ENCODE assay signal across 8 cellular contexts in genomic region chr3:38345879-38346583, GRCh38. TPM values are rescaled to one million over a fixed set of nuclear protein-coding genes. Genes with fewer than 3 reads are reported as not detected.
A peak's percentile ranks its signal among the peaks of the same experiment; 100 is the strongest.
DNase-seq lines count a peak whose midpoint lies in the region; ATAC-seq, FAIRE-seq and TF ChIP-seq lines count a peak whose summit lies in the region.

No MANE protein-coding gene starts in this region.

- H4K8ac ChIP-seq in H1 (ENCODE audit: extremely low read depth, insufficient read depth, low read length): no peak overlapping the region; the same call in 1 of the 2 replicates

- no peak overlapping the region for H2AK5ac ChIP-seq in H1 (ENCODE audit: low read depth, low read length)

- FAIRE-seq in H1 (lab: Jason Lieb, UNC): no peak

- no peak overlapping the region; the same call in 1 of the 2 replicates for H2BK15ac ChIP-seq in H1 (ENCODE audit: low read length)

- ATAC-seq in GM21390 (IDR thresholded peaks at IDR 0.05; ENCODE audit: unreplicated experiment): peak; percentile 27
- ATAC-seq in HG03039 (IDR thresholded peaks at IDR 0.05; ENCODE audit: unreplicated experiment): no peak
- ATAC-seq in HG02763 (IDR thresholded peaks at IDR 0.05; ENCODE audit: unreplicated experiment): no peak

- H3K27ac ChIP-seq in KMS-11: no peak overlapping the region
- H3K27ac ChIP-seq in H1 (ENCODE audit: low read depth, low read length): no peak overlapping the region
- H3K27ac ChIP-seq in parathyroid adenoma: peak overlapping the region; percentile 12

- CTCF ChIA-PET in H1 (lab: Charles Lee; ENCODE audit: partially characterized antibody): interaction anchor here (0.6 to 4.8 kb wide), 41 partner anchors 8 to 397 kb away, joined by 3 to 47 read pairs (median 4); partner anchors contain the start of genes EXOG and MYD88

- H2BK5ac ChIP-seq in H1 (ENCODE audit: low read depth, low read length): no peak overlapping the region

- no peak overlapping the region for H3K14ac ChIP-seq in H1 (ENCODE audit: insufficient read length)

- no peak overlapping the region for H2BK120ac ChIP-seq in H1 (replicated peaks; ENCODE audit: low read depth, low read length)

- H3K36me3 ChIP-seq in KMS-11 (ENCODE audit: insufficient read depth): no peaks in the 10 kb centered on the region
- H3K36me3 ChIP-seq in H1 (ENCODE audit: control insufficient read depth in 2 of 4, insufficient read depth in 4 of 4, low read length in 3 of 4): no peaks in the 10 kb centered on the region
- no peaks in the 10 kb centered on the region for H3K36me3 ChIP-seq in parathyroid adenoma (ENCODE audit: control insufficient read depth, insufficient read depth, low read length)

- no peak for TF ChIP-seq RAD21 in H1 (IDR thresholded peaks at IDR 0.05 in 1 of 2, conservative IDR thresholded peaks at IDR 0.05 in 1 of 2; ENCODE audit: low read depth in 2 of 2, low read length in 2 of 2)

- in situ Hi-C loops in GM13976 (cut with MboI; ENCODE audit: low sequenced_read_pairs, unreplicated experiment): no loop called here

- H4K20me1 ChIP-seq in KMS-11 (ENCODE audit: insufficient read depth) (no peaks in the 10 kb centered on the region), H1 (replicated peaks in 1 of 2; ENCODE audit: control insufficient read depth in 1 of 2, insufficient read depth in 2 of 2, low read length in 2 of 2) (no peaks in the 10 kb centered on the region)

- no peak overlapping the region; the same call in 1 of the 2 replicates for H3K18ac ChIP-seq in H1 (ENCODE audit: extremely low read depth, low read length)

- no peak overlapping the region for H2BK20ac ChIP-seq in H1 (ENCODE audit: low read length)

- TF ChIP-seq POLR2A in H1 (IDR thresholded peaks at IDR 0.05; ENCODE audit: control extremely low read depth in 1 of 2, low read depth in 2 of 2, low read length in 2 of 2): no peak

- no peaks in the 10 kb centered on the region for H3K79me2 ChIP-seq in KMS-11 (ENCODE audit: insufficient read depth, low read depth)
- no peaks in the 10 kb centered on the region for H3K79me2 ChIP-seq in H1 (ENCODE audit: control insufficient read depth in 1 of 2, insufficient read depth in 2 of 2, low read length in 2 of 2)
- H3K79me2 ChIP-seq in parathyroid adenoma: no peaks in the 10 kb centered on the region

- no peaks in the 10 kb centered on the region; the same call in 1 of the 2 replicates for H3K79me1 ChIP-seq in H1 (ENCODE audit: low read depth, low read length)

- no peak overlapping the region for H4K5ac ChIP-seq in H1 (ENCODE audit: insufficient read length, low read depth, low read length)

- H3K4ac ChIP-seq in H1 (replicated peaks; ENCODE audit: insufficient read length, low read depth, low read length): no peak overlapping the region

- H2BK12ac ChIP-seq in H1 (ENCODE audit: low read depth, low read length): 0 out of 2 replicates have a peak overlapping the region, but pooled peaks have one; percentile 13

- no peak overlapping the region for H3K56ac ChIP-seq in H1 (replicated peaks; ENCODE audit: insufficient read length, low read depth, low read length)

- H3K23me2 ChIP-seq in H1 (ENCODE audit: low read depth, low read length): peaks cover 3% of the 10 kb centered on the region; the same call in 1 of the 2 replicates

- no peak for DNase-seq in H1 (ENCODE audit: low read depth in 1 of 2, low spot score in 2 of 2)
- no peak for DNase-seq in GM13976 (ENCODE audit: low spot score)
- DNase-seq in NCI-H526 treated with DMSO at 0.1 percent for 48 hours (lab: John Stamatoyannopoulos, UW): no peak

- no peak overlapping the region for H4K91ac ChIP-seq in H1 (replicated peaks; ENCODE audit: insufficient read length, low read length)

- TF ChIP-seq CTCF in KMS-11 (conservative IDR thresholded peaks at IDR 0.05; ENCODE audit: low read depth, low read length) (no peak), H1 (IDR thresholded peaks at IDR 0.05; ENCODE audit: control extremely low read depth in 1 of 3, insufficient read depth in 1 of 3, low read depth in 1 of 3, low read length in 3 of 3) (no peak), parathyroid adenoma (IDR thresholded peaks at IDR 0.05) (no peak), GM13976 (IDR thresholded peaks at IDR 0.05; ENCODE audit: borderline replicate concordance, control extremely low read depth, extremely low read depth, insufficient read depth, missing control alignments) (no peak)

- POLR2A ChIA-PET in H1 (lab: Charles Lee; ENCODE audit: partially characterized antibody): interaction anchor here (0.8 to 2.5 kb wide), 3 partner anchors 107 to 182 kb away, joined by 3 to 10 read pairs (median 3); partner anchors contain the start of gene ACVR2B

- no peak for TF ChIP-seq EP300 in H1 (IDR thresholded peaks at IDR 0.05; ENCODE audit: borderline replicate concordance in 1 of 2, low read depth in 2 of 2, low read length in 2 of 2)

- H3K4me3 ChIP-seq in KMS-11 (IDR thresholded peaks at IDR 0.05; ENCODE audit: insufficient read depth, low read depth, low read length) (no peak overlapping the region), H1 (ENCODE audit: extremely low read depth in 1 of 4, insufficient read depth in 2 of 4, low read depth in 3 of 4, low read length in 4 of 4) (peak overlapping the region in 3 of 4 experiments; percentile 65 to 71 (median 65); a peak in 7 of 8 replicates), parathyroid adenoma (ENCODE audit: low read depth, low read length) (peak overlapping the region; percentile 57)

- no peak overlapping the region for H3K23ac ChIP-seq in H1 (ENCODE audit: insufficient read length)

- no peak overlapping the region for H3K4me2 ChIP-seq in KMS-11
- peak overlapping the region; percentile 65 to 88 for H3K4me2 ChIP-seq in H1 (ENCODE audit: insufficient read depth in 1 of 2, low read depth in 2 of 2, low read length in 2 of 2)
- peak overlapping the region; percentile 80 for H3K4me2 ChIP-seq in parathyroid adenoma (ENCODE audit: low read length)

- H3K27me3 ChIP-seq in KMS-11 (ENCODE audit: insufficient read depth, low read depth) (no peaks in the 10 kb centered on the region), H1 (replicated peaks in 1 of 4; ENCODE audit: control insufficient read depth in 3 of 4, extremely low read depth in 1 of 4, insufficient read depth in 3 of 4, low read length in 3 of 4) (peaks cover 0 to 14% (median 4%) of the 10 kb centered on the region in 4 experiments; a peak in 4 of 7 replicates), parathyroid adenoma (ENCODE audit: control insufficient read depth, insufficient read depth, low read length) (no peaks in the 10 kb centered on the region)

- H2AFZ ChIP-seq in KMS-11 (ENCODE audit: low read depth) (peak overlapping the region; percentile 85), H1 (ENCODE audit: low read length) (peak overlapping the region; percentile 74; the same call in 1 of the 2 replicates), parathyroid adenoma (peak overlapping the region; percentile 95)

- no peak overlapping the region for H3K9ac ChIP-seq in KMS-11
- no peak overlapping the region for H3K9ac ChIP-seq in H1 (replicated peaks in 1 of 4; ENCODE audit: extremely low read depth in 1 of 4, low read depth in 3 of 4, low read length in 3 of 4)
- H3K9ac ChIP-seq in parathyroid adenoma: peak overlapping the region; percentile 64

- WGBS in H1 (ENCODE audit: extremely low coverage in 1 of 2, insufficient coverage in 1 of 2, insufficient read length in 1 of 2, insufficient replicate concordance in 2 of 2, low coverage in 1 of 2, low lambda C conversion rate in 2 of 2, missing lambda C conversion rate in 1 of 2), 2 experiments: 38% methylated on average over 9 of the region's 9 CpGs; no CpG with 5 or more reads in 1 of the 2 experiments

- H3K9me3 ChIP-seq in H1 (ENCODE audit: insufficient read depth in 2 of 2, low read depth in 1 of 2, low read length in 1 of 2) (no peaks in the 10 kb centered on the region), parathyroid adenoma (ENCODE audit: control insufficient read depth, low read length) (no peaks in the 10 kb centered on the region)

- H3K4me1 ChIP-seq in KMS-11 (ENCODE audit: low read depth, poor library complexity, severe bottlenecking) (no peaks in the 10 kb centered on the region), H1 (replicated peaks in 1 of 4; ENCODE audit: control insufficient read depth in 3 of 4, insufficient read depth in 4 of 4, low read length in 3 of 4) (0 out of 7 replicates have a peak, but pooled peaks cover 0 to 3% (median 0%) of the 10 kb centered on the region in 4 experiments), parathyroid adenoma (peaks cover 2% of the 10 kb centered on the region)

TF ChIP-seq in H1, 55 proteins besides CTCF, POLR2A, EP300 and RAD21:
- TF ChIP-seq BACH1 (IDR thresholded peaks at IDR 0.05; ENCODE audit: low read length): no peak
- no peak for TF ChIP-seq E2F6 (IDR thresholded peaks at IDR 0.05)
- TF ChIP-seq NANOG (IDR thresholded peaks at IDR 0.05; ENCODE audit: insufficient read depth, low read depth, low read length, poor library complexity, severe bottlenecking): no peak
- TF ChIP-seq SIRT6 (IDR thresholded peaks at IDR 0.05; ENCODE audit: low read length): no peak
- no peak for TF ChIP-seq CEBPB (IDR thresholded peaks at IDR 0.05; ENCODE audit: low read depth, low read length)
- TF ChIP-seq SP1 (IDR thresholded peaks at IDR 0.05; ENCODE audit: low read depth, low read length): no peak
- no peak for TF ChIP-seq SP4 (IDR thresholded peaks at IDR 0.05; ENCODE audit: low read length)
- TF ChIP-seq HDAC2 (IDR thresholded peaks at IDR 0.05; ENCODE audit: borderline replicate concordance in 1 of 2, low read depth in 2 of 2, low read length in 2 of 2): no peak
- no peak for TF ChIP-seq KDM4A (IDR thresholded peaks at IDR 0.05; ENCODE audit: low read depth, low read length, severe bottlenecking)

RNA-seq across cellular contexts. Expression of gene XYLB, which starts 0.6 kb away (rescaled TPM):
- 5.3 and 5.5 TPM in 2 replicates for total RNA-seq in H1 (2021; fragmentation: NEBNext Ultra II Directional; extraction: Animal tissue kit (Norgen Biotek cat#: 25700))
- polyA plus RNA-seq in H1 (2011; rRNA removed): 1.7 and 2.8 TPM in 2 replicates
- 2.8 TPM for polyA plus RNA-seq in H1 (2011; cell fraction: cytosol; rRNA removed)
- polyA plus RNA-seq in H1 (2011; cell fraction: nucleus; rRNA removed): 10.3 TPM
- polyA plus RNA-seq in H1 (2012, experiment 1 of 2): 1.8 to 4.6 TPM (median 2.0 TPM) in 4 replicates
- 0.81 TPM for polyA plus RNA-seq in H1 (2012, experiment 2 of 2)
- 2.8 TPM for polyA plus RNA-seq in H1 (2013, experiment 1 of 2)
- polyA plus RNA-seq in H1 (2013, experiment 2 of 2): 1.7 TPM
- polyA minus RNA-seq in H1 (2011; rRNA and poly(A)+ RNA removed): 6.7 and 7.9 TPM in 2 replicates
- 1.9 TPM for polyA minus RNA-seq in H1 (2011; cell fraction: cytosol; rRNA and poly(A)+ RNA removed)
- polyA minus RNA-seq in H1 (2011; cell fraction: nucleus; rRNA and poly(A)+ RNA removed): 27.7 TPM
